Comparison of ENCODE assay signal across 24 cellular contexts in genomic region chr18:49716035-49716434, GRCh38.
DNase-seq lines count a peak whose midpoint lies in the region; ATAC-seq and TF ChIP-seq lines count a peak whose summit lies in the region.
"Had no signal": no experiment of that assay in that cellular context is flagged by ENCODE, and none has a peak within 500 bp of the region (broad histone marks: within the 10 kb centered on the region; RNA-seq: fewer than 3 reads in every experiment).

No MANE protein-coding gene starts in this region.

- TF ChIP-seq POLR2A in esophagus muscularis mucosa (IDR thresholded peaks at IDR 0.05; ENCODE audit: low read depth) = no peak

- H3K4me3 ChIP-seq in esophagus muscularis mucosa (no peak overlapping the region), mucosa of descending colon (no peak overlapping the region)
- H3K4me3 ChIP-seq: A549; BLaER1 treated with 17β-estradiol and CSF1 and Interleukin-3, amounts not matched to agents 10 nM and 100 nM; Peyer's patch had no signal

- BruUV-seq in Calu3 (replicated peaks; lab: Mats Ljungman, UMichigan) = no TSS peak

- WGBS in esophagus muscularis mucosa = 79% methylated on average over 5 of the region's 6 CpGs

- CTCF ChIA-PET in Calu3 (lab: Charles Lee) = no interaction called here

- no peaks in the 10 kb centered on the region for H3K4me1 ChIP-seq in esophagus muscularis mucosa
- H3K4me1 ChIP-seq in mucosa of descending colon (ENCODE audit: low read depth) = peaks cover 5% of the 10 kb centered on the region
- H3K4me1 ChIP-seq: A549; BLaER1 treated with 17β-estradiol and CSF1 and Interleukin-3, amounts not matched to agents 10 nM and 100 nM; Peyer's patch had no signal

- peaks cover 0 to 11% (median 0%) of the 10 kb centered on the region in 4 donors for H3K27me3 ChIP-seq in esophagus muscularis mucosa
- H3K27me3 ChIP-seq: BLaER1 treated with 17β-estradiol and CSF1 and Interleukin-3, amounts not matched to agents 10 nM and 100 nM; Peyer's patch had no signal

- peaks cover 6% of the 10 kb centered on the region for H3K9me3 Mint-ChIP-seq in Calu3 (ENCODE audit: low read depth, unreplicated experiment)
- H3K9me3 Mint-ChIP-seq: CD4-positive, alpha-beta T cell; H9; HFFc6 had no signal

- peak; percentile 25 for ATAC-seq in mucosa of descending colon
- ATAC-seq in GM18868 (IDR thresholded peaks at IDR 0.05; ENCODE audit: unreplicated experiment) = no peak
- no peak for ATAC-seq in GM18502 (IDR thresholded peaks at IDR 0.05; ENCODE audit: poor library complexity, unreplicated experiment)
- no peak for ATAC-seq in HG02938 (IDR thresholded peaks at IDR 0.05; ENCODE audit: unreplicated experiment)
- ATAC-seq: A549 had no signal

- H3K4me3 Mint-ChIP-seq in Calu3 (ENCODE audit: low read depth, unreplicated experiment) = no peak overlapping the region
- H3K4me3 Mint-ChIP-seq: CD4-positive, alpha-beta T cell; H9; HFFc6 had no signal

- H3K36me3 ChIP-seq in esophagus muscularis mucosa (no peaks in the 10 kb centered on the region), mucosa of descending colon (ENCODE audit: low read depth) (no peaks in the 10 kb centered on the region)
- H3K36me3 ChIP-seq: BLaER1 treated with 17β-estradiol and CSF1 and Interleukin-3, amounts not matched to agents 10 nM and 100 nM; Peyer's patch had no signal

- H3K27ac Mint-ChIP-seq in Calu3 (ENCODE audit: unreplicated experiment) = no peak overlapping the region
- H3K27ac Mint-ChIP-seq: CD4-positive, alpha-beta T cell; H9; HFFc6 had no signal

- H3K27ac ChIP-seq in esophagus muscularis mucosa (replicated peaks in 1 of 4) = no peak overlapping the region
- H3K27ac ChIP-seq: A549; BLaER1 treated with 17β-estradiol and CSF1 and Interleukin-3, amounts not matched to agents 10 nM and 100 nM; HL-60; Peyer's patch had no signal

- H3K27me3 Mint-ChIP-seq in Calu3 (ENCODE audit: unreplicated experiment) = no peaks in the 10 kb centered on the region

- intact Hi-C loops in Calu3 (cut with micrococcal nuclease; ENCODE audit: unreplicated experiment) = no loop called here
- intact Hi-C loops in esophagus muscularis mucosa (cut with DNase I) = no loop called here
- intact Hi-C loops in mucosa of descending colon (cut with DNase I, micrococcal nuclease) = no loop called here

- no peak for TF ChIP-seq CTCF in Calu3 (IDR thresholded peaks at IDR 0.05; ENCODE audit: unreplicated experiment)
- TF ChIP-seq CTCF in esophagus muscularis mucosa (IDR thresholded peaks at IDR 0.05) = no peak
- no peak for TF ChIP-seq CTCF in mucosa of descending colon (IDR thresholded peaks at IDR 0.05)

- no peak for TF ChIP-seq EP300 in esophagus muscularis mucosa (IDR thresholded peaks at IDR 0.05)

- DNase-seq in Calu3 (peak; percentile 28), HT-29 (ENCODE audit: low spot score) (peak; percentile 42), esophagus muscularis mucosa (ENCODE audit: extremely low spot score) (peak; percentile 83), mucosa of descending colon (no peak)
- DNase-seq: AML-193; CD4-positive, alpha-beta T cell; H9; HFFc6; Kasumi-1; NCI-H1092 treated with DMSO at 0.1 percent for 48 hours; NCI-H1436; NCI-H2107; NCI-H446; NCI-H526 treated with DMSO at 0.1 percent for 48 hours; OCI-M1; Peyer's patch; SHP77 treated with DMSO at 0.1 percent for 48 hours; T-helper 1 cell had no signal

- no peaks in the 10 kb centered on the region for H3K4me1 Mint-ChIP-seq in Calu3 (ENCODE audit: low read depth, unreplicated experiment)
- H3K4me1 Mint-ChIP-seq: H9 had no signal

- H3K9me3 ChIP-seq in esophagus muscularis mucosa (no peaks in the 10 kb centered on the region), mucosa of descending colon (no peaks in the 10 kb centered on the region)
- H3K9me3 ChIP-seq: A549, Peyer's patch had no signal

- no peaks in the 10 kb centered on the region for H3K36me3 Mint-ChIP-seq in Calu3 (ENCODE audit: insufficient read depth, unreplicated experiment)

Comparison
In these comparisons a context has a peak if more than half of its experiments do, and no peak if none do; other contexts are left out.
1. DNase-seq: peak in Calu3 (single experiment), HT-29 (single experiment) and esophagus muscularis mucosa (single experiment); none in mucosa of descending colon (0 of 3).